Comparison of ENCODE assay signal across 15 cellular contexts in genomic region chr5:68418230-68418629, GRCh38.
DNase-seq lines count a peak whose midpoint lies in the region; ATAC-seq and TF ChIP-seq lines count a peak whose summit lies in the region.
"Had no signal": no experiment of that assay in that cellular context is flagged by ENCODE, and none has a peak within 500 bp of the region (broad histone marks: within the 10 kb centered on the region; RNA-seq: fewer than 3 reads in every experiment).

No MANE protein-coding gene starts in this region.

- peaks cover 2% of the 10 kb centered on the region for H3K27me3 Mint-ChIP-seq in activated CD8-positive, alpha-beta T cell treated with anti-CD3 and anti-CD28 coated beads, Interleukin-2, amount 10 ng/mL, durations not matched to agents 7 days and 5 days (ENCODE audit: low read depth)

- no peak overlapping the region for H3K4me3 ChIP-seq in LNCaP clone FGC (ENCODE audit: low read depth, low read length)
- H3K4me3 ChIP-seq: GM12878, ovary had no signal

- no peaks in the 10 kb centered on the region for H3K9me3 Mint-ChIP-seq in activated CD8-positive, alpha-beta T cell treated with anti-CD3 and anti-CD28 coated beads, Interleukin-2, amount 10 ng/mL, durations not matched to agents 7 days and 5 days (ENCODE audit: insufficient read depth)
- H3K9me3 Mint-ChIP-seq: dendritic cell treated with granulocyte-macrophage colony-stimulating factor and Interleukin-4, amounts not matched to agents 40 ng/mL and 50 ng/mL, for 4 days had no signal

- DNase-seq in AG08395 (ENCODE audit: low spot score), result peak; percentile 53
- peak; percentile 63 for DNase-seq in LNCaP clone FGC (ENCODE audit: low read depth)
- DNase-seq in fibroblast of peridontal ligament (ENCODE audit: extremely low read depth), result peak; percentile 75
- DNase-seq in renal cortical epithelial cell (ENCODE audit: low read depth), result peak; percentile 65
- no peak for DNase-seq in KBM-7
- DNase-seq in mesenteric fat pad (ENCODE audit: low spot score), result no peak
- DNase-seq in activated CD8-positive, alpha-beta T cell treated with anti-CD3 and anti-CD28 coated beads, Interleukin-2, amount 10 ng/mL, durations not matched to agents 7 days and 5 days, result no peak
- DNase-seq in SKM-1 (lab: John Stamatoyannopoulos, UW; ENCODE audit: unreplicated experiment), result no peak
- DNase-seq: amniotic stem cell; NK-92 treated with Interleukin-12 subunit alpha and Interleukin-12 subunit beta, amount 100 ng/mL, for 24 hours; stimulated activated naive CD4-positive, alpha-beta T cell treated with Interleukin-2 at 50 U/mL for 16 hours; T-helper 1 cell had no signal

- no peak overlapping the region for H3K4me3 Mint-ChIP-seq in activated CD8-positive, alpha-beta T cell treated with anti-CD3 and anti-CD28 coated beads, Interleukin-2, amount 10 ng/mL, durations not matched to agents 7 days and 5 days
- H3K4me3 Mint-ChIP-seq: dendritic cell treated with granulocyte-macrophage colony-stimulating factor and Interleukin-4, amounts not matched to agents 40 ng/mL and 50 ng/mL, for 4 days had no signal

- in situ Hi-C loops in KBM-7 (cut with MboI; ENCODE audit: low pct_unique_long_range_greater_than_20kb, low sequenced_read_pairs), result no loop called here

- no peak overlapping the region for H3K27ac Mint-ChIP-seq in activated CD8-positive, alpha-beta T cell treated with anti-CD3 and anti-CD28 coated beads, Interleukin-2, amount 10 ng/mL, durations not matched to agents 7 days and 5 days
- H3K27ac Mint-ChIP-seq: dendritic cell treated with granulocyte-macrophage colony-stimulating factor and Interleukin-4, amounts not matched to agents 40 ng/mL and 50 ng/mL, for 4 days had no signal

- H3K36me3 Mint-ChIP-seq in activated CD8-positive, alpha-beta T cell treated with anti-CD3 and anti-CD28 coated beads, Interleukin-2, amount 10 ng/mL, durations not matched to agents 7 days and 5 days (ENCODE audit: low read depth), result no peaks in the 10 kb centered on the region

- CTCF ChIA-PET in activated CD8-positive, alpha-beta T cell treated with anti-CD3 and anti-CD28 coated beads, Interleukin-2, amount 10 ng/mL, durations not matched to agents 7 days and 5 days (lab: Charles Lee), result interaction anchor here (1.3 kb wide), 1 partner anchor 24 kb away, joined by 3 read pairs; no protein-coding TSS in a partner anchor

- no peak for ATAC-seq in activated CD8-positive, alpha-beta T cell treated with anti-CD3 and anti-CD28 coated beads, Interleukin-2, amount 10 ng/mL, durations not matched to agents 7 days and 5 days
- ATAC-seq: GM12878 had no signal

- H3K4me1 Mint-ChIP-seq in activated CD8-positive, alpha-beta T cell treated with anti-CD3 and anti-CD28 coated beads, Interleukin-2, amount 10 ng/mL, durations not matched to agents 7 days and 5 days (ENCODE audit: low read depth), result peaks cover 17% of the 10 kb centered on the region

- no peak for TF ChIP-seq CTCF in LNCaP clone FGC (IDR thresholded peaks at IDR 0.05; ENCODE audit: control insufficient read depth, extremely low read depth, insufficient read depth)

- POLR2A ChIA-PET in activated CD8-positive, alpha-beta T cell treated with anti-CD3 and anti-CD28 coated beads, Interleukin-2, amount 10 ng/mL, durations not matched to agents 7 days and 5 days (lab: Charles Lee), result no interaction called here

Comparison
In these comparisons a context has a peak if more than half of its experiments do, and no peak if none do; other contexts are left out.
1. DNase-seq: peak in AG08395 (single experiment), LNCaP clone FGC (single experiment), fibroblast of peridontal ligament (single experiment) and renal cortical epithelial cell (single experiment); none in KBM-7 (single experiment), mesenteric fat pad (single experiment), activated CD8-positive, alpha-beta T cell treated with anti-CD3 and anti-CD28 coated beads, Interleukin-2, amount 10 ng/mL, durations not matched to agents 7 days and 5 days (single experiment) and SKM-1 (single experiment).